16 cellular contexts compared by ENCODE assay signal in the genomic region with DNA sequence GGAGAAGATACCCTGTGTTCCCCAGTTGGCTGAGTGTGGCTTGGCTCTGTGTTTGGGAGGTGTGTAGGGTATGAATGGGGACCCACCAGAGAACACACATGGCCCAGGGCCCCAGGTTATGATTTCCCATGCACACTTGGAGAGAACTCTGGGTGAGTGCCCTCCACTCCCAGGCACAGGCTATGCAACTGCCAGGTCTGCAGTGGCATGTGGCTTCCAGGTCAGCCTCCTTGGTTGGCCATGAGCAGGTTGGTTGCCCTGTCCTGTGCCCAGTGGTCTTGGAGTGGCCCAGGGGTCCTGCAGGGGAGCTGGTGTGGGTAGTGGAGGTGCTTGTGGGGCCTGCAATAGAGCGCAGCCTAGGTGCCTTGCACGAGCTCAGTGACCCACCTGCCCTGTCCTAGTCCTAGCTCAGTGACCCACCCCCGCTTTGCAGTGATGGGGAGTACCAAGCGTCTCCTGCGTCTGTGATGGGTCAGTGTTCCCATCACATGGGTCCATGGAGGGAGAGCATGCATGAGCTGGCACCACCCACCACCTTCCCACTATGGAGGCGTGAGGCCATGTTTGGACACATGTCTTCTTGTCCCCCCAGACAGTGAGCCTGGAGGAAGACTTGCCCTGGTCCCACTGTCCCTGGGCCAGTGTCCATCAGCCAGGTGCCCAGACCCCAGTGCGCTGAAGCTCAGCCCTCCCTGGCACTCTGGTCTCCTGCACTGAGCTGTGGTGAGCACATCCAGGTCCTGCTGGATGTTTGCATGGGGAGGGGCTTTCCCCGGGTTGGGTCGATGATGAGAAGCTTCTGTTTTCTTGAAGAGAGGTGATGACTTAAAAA.
DNase-seq lines count a peak whose midpoint lies in the region; ATAC-seq and TF ChIP-seq lines count a peak whose summit lies in the region.
"Had no signal": no experiment of that assay in that cellular context is flagged by ENCODE, and none has a peak within 500 bp of the region (broad histone marks: within the 10 kb centered on the region; RNA-seq: fewer than 3 reads in every experiment).

No MANE protein-coding gene starts in this region.

- H3K4me3 ChIP-seq in OCI-LY7 (ENCODE audit: low read depth, low read length, poor library complexity, severe bottlenecking): no peak overlapping the region
- H3K4me3 ChIP-seq: SK-N-MC had no signal

- H3K4me2 ChIP-seq in OCI-LY7 (ENCODE audit: low read length): no peak overlapping the region

- H3K27ac ChIP-seq in OCI-LY7 (ENCODE audit: low read depth, low read length, poor library complexity, severe bottlenecking): no peak overlapping the region
- H3K27ac ChIP-seq: SK-N-MC had no signal

- H3K4me1 Mint-ChIP-seq in activated T-cell treated with anti-CD3 and anti-CD28 coated beads, Interleukin-2, amount 50 U/mL, for 72 hours (ENCODE audit: low read depth): no peaks in the 10 kb centered on the region
- no peaks in the 10 kb centered on the region for H3K4me1 Mint-ChIP-seq in activated T-helper 2 cell treated with anti-CD3 and anti-CD28 coated beads, Interferon-gamma antibody, Interleukin-2, Interleukin-4, amounts not matched to agents 10 μg/mL and 5 μg/mL and 100 μg/mL, durations not matched to agents 14 hours and 24 hours and 36 hours (ENCODE audit: low read depth)
- H3K4me1 Mint-ChIP-seq: central memory CD8-positive, alpha-beta T cell; mesothelial cell of epicardium had no signal

- no peaks in the 10 kb centered on the region for H4K20me1 ChIP-seq in OCI-LY7 (ENCODE audit: insufficient read depth, low read length)

- H3K36me3 Mint-ChIP-seq in activated T-cell treated with anti-CD3 and anti-CD28 coated beads, Interleukin-2, amount 50 U/mL, for 72 hours (ENCODE audit: insufficient read depth in 2 of 2): peaks cover 4 to 13% of the 10 kb centered on the region in 2 donors
- no peaks in the 10 kb centered on the region for H3K36me3 Mint-ChIP-seq in activated T-helper 2 cell treated with anti-CD3 and anti-CD28 coated beads, Interferon-gamma antibody, Interleukin-2, Interleukin-4, amounts not matched to agents 10 μg/mL and 5 μg/mL and 100 μg/mL, durations not matched to agents 14 hours and 24 hours and 36 hours (ENCODE audit: low read depth)

- H2AFZ ChIP-seq in OCI-LY7 (ENCODE audit: low read length): no peak overlapping the region

- H3K9me3 Mint-ChIP-seq in activated T-cell treated with anti-CD3 and anti-CD28 coated beads, Interleukin-2, amount 50 U/mL, for 72 hours: peaks cover 2 to 10% of the 10 kb centered on the region in 2 donors
- H3K9me3 Mint-ChIP-seq in activated T-helper 2 cell treated with anti-CD3 and anti-CD28 coated beads, Interferon-gamma antibody, Interleukin-2, Interleukin-4, amounts not matched to agents 10 μg/mL and 5 μg/mL and 100 μg/mL, durations not matched to agents 14 hours and 24 hours and 36 hours: peaks cover 53% of the 10 kb centered on the region

- H3K9me2 ChIP-seq in OCI-LY7 (ENCODE audit: insufficient read depth, low read length): no peaks in the 10 kb centered on the region

- no peak for TF ChIP-seq CTCF in OCI-LY7 (conservative IDR thresholded peaks at IDR 0.05; ENCODE audit: low read length)

- peak; percentile 6 for DNase-seq in activated T-cell treated with anti-CD3 and anti-CD28 coated beads, Interleukin-2, amount 50 U/mL, for 1 hour
- no peak for DNase-seq in activated T-cell treated with anti-CD3 and anti-CD28 coated beads, Interleukin-2, amount 50 U/mL, for 72 hours
- DNase-seq in activated T-helper 2 cell treated with anti-CD3 and anti-CD28 coated beads, Interferon-gamma antibody, Interleukin-2, Interleukin-4, amounts not matched to agents 10 μg/mL and 5 μg/mL and 100 μg/mL, durations not matched to agents 14 hours and 24 hours and 36 hours (ENCODE audit: low spot score): peak; percentile 5
- DNase-seq in islet precursor cell: peak; percentile 18
- peak; percentile 56 for DNase-seq in posterior vena cava (ENCODE audit: low spot score)
- no peak for DNase-seq in amniotic stem cell (lab: John Stamatoyannopoulos, UW)
- DNase-seq in OCI-LY7 (ENCODE audit: low spot score): no peak
- DNase-seq in COR-L47 (lab: John Stamatoyannopoulos, UW): no peak
- DNase-seq: activated CD8-positive, alpha-beta T cell treated with anti-CD3 and anti-CD28 coated beads, Interleukin-2, amount 10 ng/mL, durations not matched to agents 7 days and 5 days; MM.1S; NCI-H1930; stimulated activated naive CD8-positive, alpha-beta T cell treated with anti-CD3 and anti-CD28 coated beads, Interleukin-15, Interleukin-2, amounts not matched to agents 100 U/mL and 50 U/mL, for 24 hours had no signal

- H3K9me3 ChIP-seq in OCI-LY7 (ENCODE audit: low read length): no peaks in the 10 kb centered on the region

- no peaks in the 10 kb centered on the region for H3K4me1 ChIP-seq in OCI-LY7 (ENCODE audit: insufficient read depth, low read length, poor library complexity, severe bottlenecking)

- POLR2A ChIA-PET in OCI-LY7 (lab: Charles Lee): interaction anchor here (0.6 kb wide), 1 partner anchor 1639 kb away, joined by 8 read pairs; no protein-coding TSS in a partner anchor

- H3K27me3 Mint-ChIP-seq in activated T-cell treated with anti-CD3 and anti-CD28 coated beads, Interleukin-2, amount 50 U/mL, for 72 hours (ENCODE audit: low read depth): no peaks in the 10 kb centered on the region
- H3K27me3 Mint-ChIP-seq in activated T-helper 2 cell treated with anti-CD3 and anti-CD28 coated beads, Interferon-gamma antibody, Interleukin-2, Interleukin-4, amounts not matched to agents 10 μg/mL and 5 μg/mL and 100 μg/mL, durations not matched to agents 14 hours and 24 hours and 36 hours (ENCODE audit: low read depth): no peaks in the 10 kb centered on the region
- H3K27me3 Mint-ChIP-seq: CD4-positive, alpha-beta T cell; central memory CD8-positive, alpha-beta T cell had no signal

- intact Hi-C loops in activated T-helper 2 cell treated with anti-CD3 and anti-CD28 coated beads, Interferon-gamma antibody, Interleukin-2, Interleukin-4, amounts not matched to agents 10 μg/mL and 5 μg/mL and 100 μg/mL, durations not matched to agents 14 hours and 24 hours and 36 hours (cut with micrococcal nuclease): no loop called here
- intact Hi-C loops in posterior vena cava (cut with DNase I) (loop anchor here in 1 of 2 donors (5.0 kb wide), 1 partner anchor 1365 kb away; no protein-coding TSS in a partner anchor), OCI-LY7 (cut with micrococcal nuclease; ENCODE audit: unreplicated experiment) (no loop called here)

- no TSS peak for BruUV-seq in OCI-LY7 (replicated peaks; lab: Mats Ljungman, UMichigan)

- no peak for ATAC-seq in activated T-cell treated with anti-CD3 and anti-CD28 coated beads, Interleukin-2, amount 50 U/mL, for 72 hours (replicated peaks in 1 of 2)
- ATAC-seq: activated CD8-positive, alpha-beta T cell treated with anti-CD3 and anti-CD28 coated beads, Interleukin-2, amount 10 ng/mL, durations not matched to agents 7 days and 5 days; stimulated activated naive CD8-positive, alpha-beta T cell treated with anti-CD3 and anti-CD28 coated beads, Interleukin-15, Interleukin-2, amounts not matched to agents 100 U/mL and 50 U/mL, for 24 hours had no signal

- no peaks in the 10 kb centered on the region for H3K36me3 ChIP-seq in OCI-LY7 (ENCODE audit: insufficient read depth, low read length)

- H3K79me2 ChIP-seq in OCI-LY7 (ENCODE audit: insufficient read depth, low read depth, low read length): no peaks in the 10 kb centered on the region

- CTCF ChIA-PET in OCI-LY7 (lab: Charles Lee; ENCODE audit: unreplicated experiment): no interaction called here

- H3K4me3 Mint-ChIP-seq in activated T-cell treated with anti-CD3 and anti-CD28 coated beads, Interleukin-2, amount 50 U/mL, for 72 hours: no peak overlapping the region
- H3K4me3 Mint-ChIP-seq in activated T-helper 2 cell treated with anti-CD3 and anti-CD28 coated beads, Interferon-gamma antibody, Interleukin-2, Interleukin-4, amounts not matched to agents 10 μg/mL and 5 μg/mL and 100 μg/mL, durations not matched to agents 14 hours and 24 hours and 36 hours (ENCODE audit: low read depth): no peak overlapping the region
- H3K4me3 Mint-ChIP-seq: activated CD8-positive, alpha-beta T cell treated with anti-CD3 and anti-CD28 coated beads, Interleukin-2, amount 10 ng/mL, durations not matched to agents 7 days and 5 days; CD4-positive, alpha-beta T cell; central memory CD8-positive, alpha-beta T cell; mesothelial cell of epicardium had no signal

- H3K27ac Mint-ChIP-seq in activated T-cell treated with anti-CD3 and anti-CD28 coated beads, Interleukin-2, amount 50 U/mL, for 72 hours: no peak overlapping the region
- no peak overlapping the region for H3K27ac Mint-ChIP-seq in activated T-helper 2 cell treated with anti-CD3 and anti-CD28 coated beads, Interferon-gamma antibody, Interleukin-2, Interleukin-4, amounts not matched to agents 10 μg/mL and 5 μg/mL and 100 μg/mL, durations not matched to agents 14 hours and 24 hours and 36 hours
- H3K27ac Mint-ChIP-seq: activated CD8-positive, alpha-beta T cell treated with anti-CD3 and anti-CD28 coated beads, Interleukin-2, amount 10 ng/mL, durations not matched to agents 7 days and 5 days; CD4-positive, alpha-beta T cell; mesothelial cell of epicardium had no signal

Comparison
In these comparisons a context has a peak if more than half of its experiments do, and no peak if none do; other contexts are left out.
1. DNase-seq: peak in activated T-cell treated with anti-CD3 and anti-CD28 coated beads, Interleukin-2, amount 50 U/mL, for 1 hour (single experiment), activated T-helper 2 cell treated with anti-CD3 and anti-CD28 coated beads, Interferon-gamma antibody, Interleukin-2, Interleukin-4, amounts not matched to agents 10 μg/mL and 5 μg/mL and 100 μg/mL, durations not matched to agents 14 hours and 24 hours and 36 hours (single experiment), islet precursor cell (single experiment) and posterior vena cava (single experiment); none in activated T-cell treated with anti-CD3 and anti-CD28 coated beads, Interleukin-2, amount 50 U/mL, for 72 hours (0 of 2), amniotic stem cell (single experiment), OCI-LY7 (single experiment) and COR-L47 (single experiment).